In genomic region chr5:109053995-109054417, GRCh38 we compare ENCODE assay signal across 12 cellular contexts.
DNase-seq lines count a peak whose midpoint lies in the region; ATAC-seq and TF ChIP-seq lines count a peak whose summit lies in the region.
"Had no signal": no experiment of that assay in that cellular context is flagged by ENCODE, and none has a peak within 500 bp of the region (broad histone marks: within the 10 kb centered on the region; RNA-seq: fewer than 3 reads in every experiment).

No MANE protein-coding gene starts in this region.

- H3K27me3 ChIP-seq in thyroid gland, result no peaks in the 10 kb centered on the region

- WGBS in thyroid gland, 2 donors, result 77 to 84% methylated on average over 4 of the region's 4 CpGs

- no peak overlapping the region for H3K4me3 Mint-ChIP-seq in activated T-cell treated with anti-CD3 and anti-CD28 coated beads, Interleukin-2, amount 50 U/mL, for 4 hours
- H3K4me3 Mint-ChIP-seq: CD14-positive monocyte had no signal

- TF ChIP-seq CTCF in thyroid gland (IDR thresholded peaks at IDR 0.05), result no peak

- peaks cover 23% of the 10 kb centered on the region for H3K36me3 Mint-ChIP-seq in activated T-cell treated with anti-CD3 and anti-CD28 coated beads, Interleukin-2, amount 50 U/mL, for 4 hours (ENCODE audit: insufficient read depth)

- no peaks in the 10 kb centered on the region for H3K27me3 Mint-ChIP-seq in activated T-cell treated with anti-CD3 and anti-CD28 coated beads, Interleukin-2, amount 50 U/mL, for 4 hours (ENCODE audit: low read depth)
- H3K27me3 Mint-ChIP-seq: IgD-negative memory B cell had no signal

- no peaks in the 10 kb centered on the region for H3K9me3 ChIP-seq in thyroid gland

- no peaks in the 10 kb centered on the region for H3K36me3 ChIP-seq in thyroid gland

- ATAC-seq in GM21367 (IDR thresholded peaks at IDR 0.05; ENCODE audit: unreplicated experiment), result peak; percentile 77
- peak; percentile 79 for ATAC-seq in HG03159 (IDR thresholded peaks at IDR 0.05; ENCODE audit: unreplicated experiment)
- no peak for ATAC-seq in activated T-cell treated with anti-CD3 and anti-CD28 coated beads, Interleukin-2, amount 50 U/mL, for 4 hours

- DNase-seq in GM03348 (ENCODE audit: low spot score) (peak; percentile 6), fibroblast of gingiva (ENCODE audit: low read depth) (peak; percentile 67), NCI-H510A (lab: John Stamatoyannopoulos, UW) (no peak), thyroid gland (no peak), erythroblast (lab: John Stamatoyannopoulos, UW) (no peak)
- no peak for DNase-seq in activated T-cell treated with anti-CD3 and anti-CD28 coated beads, Interleukin-2, amount 50 U/mL, for 4 hours
- DNase-seq: activated CD4-positive, CD25-positive, alpha-beta regulatory T cell treated with anti-CD3 and anti-CD28 coated beads, Interleukin-2, amount 50 U/mL, for 72 hours; NCI-H2171 had no signal

- no peaks in the 10 kb centered on the region for H3K4me1 Mint-ChIP-seq in activated T-cell treated with anti-CD3 and anti-CD28 coated beads, Interleukin-2, amount 50 U/mL, for 4 hours (ENCODE audit: low read depth)
- H3K4me1 Mint-ChIP-seq: CD14-positive monocyte had no signal

- intact Hi-C loops in thyroid gland (cut with DNase I), result no loop called here

- no peak overlapping the region for H3K4me3 ChIP-seq in thyroid gland (replicated peaks in 1 of 3)

- H3K9me3 Mint-ChIP-seq in activated T-cell treated with anti-CD3 and anti-CD28 coated beads, Interleukin-2, amount 50 U/mL, for 4 hours, result no peaks in the 10 kb centered on the region
- H3K9me3 Mint-ChIP-seq: IgD-negative memory B cell had no signal

- H3K27ac ChIP-seq in thyroid gland, result no peak overlapping the region

- no peak for TF ChIP-seq POLR2A in thyroid gland (IDR thresholded peaks at IDR 0.05)
- TF ChIP-seq POLR2A in erythroblast (IDR thresholded peaks at IDR 0.05; ENCODE audit: low read length), result no peak

- peaks cover 3 to 15% of the 10 kb centered on the region in 2 donors for H3K4me1 ChIP-seq in thyroid gland

Comparison
In these comparisons a context has a peak if more than half of its experiments do, and no peak if none do; other contexts are left out.
1. DNase-seq: peak in GM03348 (single experiment) and fibroblast of gingiva (single experiment); none in NCI-H510A (single experiment), thyroid gland (0 of 2), erythroblast (0 of 2) and activated T-cell treated with anti-CD3 and anti-CD28 coated beads, Interleukin-2, amount 50 U/mL, for 4 hours (single experiment).
2. ATAC-seq: peak in GM21367 (single experiment) and HG03159 (single experiment); none in activated T-cell treated with anti-CD3 and anti-CD28 coated beads, Interleukin-2, amount 50 U/mL, for 4 hours (0 of 2).